Comparison of ENCODE assay signal across 8 cellular contexts in the genomic region with DNA sequence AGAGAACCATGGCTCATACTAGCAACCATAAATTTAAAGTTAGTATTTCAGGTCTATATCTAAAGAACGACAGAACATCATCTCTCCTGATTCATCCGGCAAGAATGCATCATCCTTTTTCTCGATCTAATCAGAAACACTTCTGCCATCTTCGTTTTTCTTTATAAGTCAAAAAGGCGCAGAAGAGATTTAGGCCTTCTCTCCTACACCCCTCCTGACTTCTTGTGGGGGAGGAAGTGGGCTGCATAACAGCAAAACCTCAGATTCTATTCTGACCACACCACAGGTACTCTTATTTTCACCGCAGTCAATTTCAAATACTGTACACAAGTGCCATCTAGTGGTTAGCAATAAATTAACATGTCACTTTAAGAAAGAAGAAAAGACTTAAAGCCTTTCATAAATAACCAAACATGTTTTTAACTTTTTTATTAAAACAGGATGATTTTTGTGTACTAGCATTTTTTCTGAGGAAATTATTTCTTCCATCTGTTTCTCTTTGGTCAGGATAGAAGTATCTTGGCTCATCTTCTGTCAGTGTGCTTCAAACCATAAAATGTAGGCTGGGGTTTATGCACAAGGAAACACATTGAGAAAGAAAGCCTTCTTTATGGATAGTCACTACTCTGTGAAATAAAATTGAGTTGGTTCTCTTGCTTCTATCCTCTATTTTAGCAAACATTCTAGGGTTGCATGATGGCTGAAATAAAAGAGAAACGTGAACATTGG. TPM values are rescaled to one million over a fixed set of nuclear protein-coding genes. Genes with fewer than 3 reads are reported as not detected.
A peak's percentile ranks its signal among the peaks of the same experiment; 100 is the strongest.
DNase-seq lines count a peak whose midpoint lies in the region; ATAC-seq lines count a peak whose summit lies in the region.

No MANE protein-coding gene starts in this region.

- ATAC-seq in GM19023 (IDR thresholded peaks at IDR 0.05; ENCODE audit: unreplicated experiment) (peak; percentile 86), HG03066 (IDR thresholded peaks at IDR 0.05; ENCODE audit: low read depth, unreplicated experiment) (peak; percentile 89)

- DNase-seq in DMS114 treated with DMSO at 0.1 percent for 48 hours (lab: John Stamatoyannopoulos, UW; ENCODE audit: unreplicated experiment) (peak; percentile 20), NCI-H2227 (lab: John Stamatoyannopoulos, UW; ENCODE audit: unreplicated experiment) (peak; percentile 69), activated T-cell treated with anti-CD3 and anti-CD28 coated beads for 4 hours (peak; percentile 0), fibroblast of the conjunctiva (ENCODE audit: low read depth) (peak; percentile 24), putamen (ENCODE audit: low spot score) (peak; percentile 31), occipital lobe (lab: John Stamatoyannopoulos, UW) (no peak)

RNA-seq across cellular contexts. Expression of gene PIK3C3, which starts 48.3 kb away (rescaled TPM):
- 108 TPM for total RNA-seq in occipital lobe
